1 cellular context compared by ENCODE assay signal in the genomic region with DNA sequence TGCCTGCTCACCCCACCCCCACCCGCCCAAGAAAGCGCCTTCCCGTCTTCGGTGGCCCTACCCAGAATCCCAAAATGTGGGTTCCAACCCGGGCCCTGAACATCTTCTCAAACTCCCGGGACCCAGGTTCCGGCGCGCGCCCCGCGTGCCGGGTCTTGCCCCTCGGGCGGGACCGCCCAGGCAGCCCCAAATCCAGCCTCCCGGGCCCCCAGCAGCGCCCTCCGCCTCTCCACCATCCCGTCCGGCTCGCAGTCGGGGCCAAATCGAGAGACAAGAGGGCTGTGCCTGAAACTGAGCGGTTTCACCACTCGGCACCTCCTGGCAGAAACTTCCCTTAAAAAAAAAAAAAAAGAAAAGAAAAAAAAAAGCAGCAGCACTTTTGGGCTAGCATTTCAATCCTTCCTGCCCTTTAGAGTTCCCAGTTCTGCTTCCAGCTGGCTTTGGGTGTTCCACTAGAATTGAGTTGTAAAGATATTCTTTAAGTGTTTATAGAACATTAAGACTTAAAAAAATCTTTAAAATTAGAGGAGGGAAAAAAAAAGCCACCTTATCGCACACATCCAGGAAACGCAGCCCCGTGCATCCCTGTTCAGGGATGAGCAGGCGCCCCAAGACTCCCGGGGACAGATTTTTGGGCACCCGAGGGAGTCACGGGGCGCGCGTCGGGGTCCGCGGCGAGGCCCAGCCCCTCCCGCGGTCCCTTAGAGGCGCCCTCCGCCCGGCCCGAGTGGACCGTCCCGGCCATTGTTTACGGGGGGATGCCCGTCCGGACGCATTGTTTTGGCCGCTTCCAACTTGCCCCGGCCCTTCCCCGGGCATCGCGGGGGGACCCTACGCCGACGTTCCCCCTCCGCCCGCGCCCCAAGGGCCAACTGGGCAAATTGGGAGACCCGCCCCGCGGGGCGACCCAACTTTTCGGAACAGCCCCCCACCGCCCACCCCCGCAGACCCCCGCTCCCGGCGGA.
TF ChIP-seq lines count a peak whose summit lies in the region.
"Not testable (repeated sequence)": the region's sequence is repeated elsewhere in the genome, so short reads cannot be mapped to it uniquely, and the experiment has no call there.

No MANE protein-coding gene starts in this region.

TF ChIP-seq in HepG2, 621 proteins besides CTCF, POLR2A, EP300 and RAD21 (continued from another document and continues in another):
- TF ChIP-seq, protein P1, sequence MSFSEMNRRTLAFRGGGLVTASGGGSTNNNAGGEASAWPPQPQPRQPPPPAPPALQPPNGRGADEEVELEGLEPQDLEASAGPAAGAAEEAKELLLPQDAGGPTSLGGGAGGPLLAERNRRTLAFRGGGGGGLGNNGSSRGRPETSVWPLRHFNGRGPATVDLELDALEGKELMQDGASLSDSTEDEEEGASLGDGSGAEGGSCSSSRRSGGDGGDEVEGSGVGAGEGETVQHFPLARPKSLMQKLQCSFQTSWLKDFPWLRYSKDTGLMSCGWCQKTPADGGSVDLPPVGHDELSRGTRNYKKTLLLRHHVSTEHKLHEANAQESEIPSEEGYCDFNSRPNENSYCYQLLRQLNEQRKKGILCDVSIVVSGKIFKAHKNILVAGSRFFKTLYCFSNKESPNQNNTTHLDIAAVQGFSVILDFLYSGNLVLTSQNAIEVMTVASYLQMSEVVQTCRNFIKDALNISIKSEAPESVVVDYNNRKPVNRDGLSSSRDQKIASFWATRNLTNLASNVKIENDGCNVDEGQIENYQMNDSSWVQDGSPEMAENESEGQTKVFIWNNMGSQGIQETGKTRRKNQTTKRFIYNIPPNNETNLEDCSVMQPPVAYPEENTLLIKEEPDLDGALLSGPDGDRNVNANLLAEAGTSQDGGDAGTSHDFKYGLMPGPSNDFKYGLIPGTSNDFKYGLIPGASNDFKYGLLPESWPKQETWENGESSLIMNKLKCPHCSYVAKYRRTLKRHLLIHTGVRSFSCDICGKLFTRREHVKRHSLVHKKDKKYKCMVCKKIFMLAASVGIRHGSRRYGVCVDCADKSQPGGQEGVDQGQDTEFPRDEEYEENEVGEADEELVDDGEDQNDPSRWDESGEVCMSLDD (CRISPR knock-in tag; IDR thresholded peaks at IDR 0.05; ENCODE audit: borderline replicate concordance), result peak; percentile 74; the same call in 1 of the 2 replicates
- TF ChIP-seq KDM5A (IDR thresholded peaks at IDR 0.05; ENCODE audit: borderline replicate concordance, low read length) (peak; percentile 54), ZNF768 (CRISPR knock-in tag; IDR thresholded peaks at IDR 0.05) (peak; percentile 64; the same call in 1 of the 2 replicates), AGO2 (optimal IDR thresholded peaks at IDR 0.05; ENCODE audit: low read depth, low read length) (peak; percentile 99), TGIF2 (CRISPR knock-in tag; IDR thresholded peaks at IDR 0.05) (0 out of 2 replicates have a peak, but pooled peaks have one; percentile 14), AGO1 (IDR thresholded peaks at IDR 0.05; ENCODE audit: low read depth, low read length, poor library complexity, severe bottlenecking) (peak; percentile 32), ZFY (CRISPR knock-in tag; IDR thresholded peaks at IDR 0.05) (peak; percentile 44), MED8 (CRISPR knock-in tag; IDR thresholded peaks at IDR 0.05; ENCODE audit: insufficient replicate concordance) (peak; percentile 39), KDM4B (CRISPR knock-in tag; IDR thresholded peaks at IDR 0.05) (peak; percentile 63), KAT7 (CRISPR knock-in tag; IDR thresholded peaks at IDR 0.05; ENCODE audit: borderline replicate concordance) (peak; percentile 70; the same call in 1 of the 2 replicates), ZFX (CRISPR knock-in tag; IDR thresholded peaks at IDR 0.05; ENCODE audit: low read depth) (0 out of 2 replicates have a peak, but pooled peaks have one; percentile 22), ARNTL (CRISPR knock-in tag; IDR thresholded peaks at IDR 0.05) (peak; percentile 39; the same call in 1 of the 2 replicates), ZNF317 (CRISPR knock-in tag; IDR thresholded peaks at IDR 0.05) (peak; percentile 57), ZNF20 (CRISPR knock-in tag; IDR thresholded peaks at IDR 0.05) (peak; percentile 79; the same call in 1 of the 2 replicates), ZNF501 (CRISPR knock-in tag; IDR thresholded peaks at IDR 0.05) (peak; percentile 75; the same call in 1 of the 2 replicates), XRCC5 (optimal IDR thresholded peaks at IDR 0.05; ENCODE audit: low read length) (peak; percentile 23)
- TF ChIP-seq, protein P2, sequence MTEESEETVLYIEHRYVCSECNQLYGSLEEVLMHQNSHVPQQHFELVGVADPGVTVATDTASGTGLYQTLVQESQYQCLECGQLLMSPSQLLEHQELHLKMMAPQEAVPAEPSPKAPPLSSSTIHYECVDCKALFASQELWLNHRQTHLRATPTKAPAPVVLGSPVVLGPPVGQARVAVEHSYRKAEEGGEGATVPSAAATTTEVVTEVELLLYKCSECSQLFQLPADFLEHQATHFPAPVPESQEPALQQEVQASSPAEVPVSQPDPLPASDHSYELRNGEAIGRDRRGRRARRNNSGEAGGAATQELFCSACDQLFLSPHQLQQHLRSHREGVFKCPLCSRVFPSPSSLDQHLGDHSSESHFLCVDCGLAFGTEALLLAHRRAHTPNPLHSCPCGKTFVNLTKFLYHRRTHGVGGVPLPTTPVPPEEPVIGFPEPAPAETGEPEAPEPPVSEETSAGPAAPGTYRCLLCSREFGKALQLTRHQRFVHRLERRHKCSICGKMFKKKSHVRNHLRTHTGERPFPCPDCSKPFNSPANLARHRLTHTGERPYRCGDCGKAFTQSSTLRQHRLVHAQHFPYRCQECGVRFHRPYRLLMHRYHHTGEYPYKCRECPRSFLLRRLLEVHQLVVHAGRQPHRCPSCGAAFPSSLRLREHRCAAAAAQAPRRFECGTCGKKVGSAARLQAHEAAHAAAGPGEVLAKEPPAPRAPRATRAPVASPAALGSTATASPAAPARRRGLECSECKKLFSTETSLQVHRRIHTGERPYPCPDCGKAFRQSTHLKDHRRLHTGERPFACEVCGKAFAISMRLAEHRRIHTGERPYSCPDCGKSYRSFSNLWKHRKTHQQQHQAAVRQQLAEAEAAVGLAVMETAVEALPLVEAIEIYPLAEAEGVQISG (CRISPR knock-in tag; IDR thresholded peaks at IDR 0.05), result peak; percentile 5; the same call in 1 of the 2 replicates
- TF ChIP-seq, protein P3, sequence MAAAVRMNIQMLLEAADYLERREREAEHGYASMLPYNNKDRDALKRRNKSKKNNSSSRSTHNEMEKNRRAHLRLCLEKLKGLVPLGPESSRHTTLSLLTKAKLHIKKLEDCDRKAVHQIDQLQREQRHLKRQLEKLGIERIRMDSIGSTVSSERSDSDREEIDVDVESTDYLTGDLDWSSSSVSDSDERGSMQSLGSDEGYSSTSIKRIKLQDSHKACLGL (CRISPR knock-in tag; IDR thresholded peaks at IDR 0.05), result peak; percentile 60
- TF ChIP-seq, protein P4, sequence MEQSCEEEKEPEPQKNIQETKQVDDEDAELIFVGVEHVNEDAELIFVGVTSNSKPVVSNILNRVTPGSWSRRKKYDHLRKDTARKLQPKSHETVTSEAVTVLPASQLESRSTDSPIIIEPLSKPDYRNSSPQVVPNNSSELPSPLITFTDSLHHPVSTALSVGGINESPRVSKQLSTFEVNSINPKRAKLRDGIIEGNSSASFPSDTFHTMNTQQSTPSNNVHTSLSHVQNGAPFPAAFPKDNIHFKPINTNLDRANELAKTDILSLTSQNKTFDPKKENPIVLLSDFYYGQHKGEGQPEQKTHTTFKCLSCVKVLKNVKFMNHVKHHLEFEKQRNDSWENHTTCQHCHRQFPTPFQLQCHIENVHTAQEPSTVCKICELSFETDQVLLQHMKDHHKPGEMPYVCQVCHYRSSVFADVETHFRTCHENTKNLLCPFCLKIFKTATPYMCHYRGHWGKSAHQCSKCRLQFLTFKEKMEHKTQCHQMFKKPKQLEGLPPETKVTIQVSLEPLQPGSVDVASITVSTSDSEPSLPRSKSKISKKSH (CRISPR knock-in tag; IDR thresholded peaks at IDR 0.05; ENCODE audit: borderline replicate concordance), result peak; percentile 58; the same call in 1 of the 2 replicates
- TF ChIP-seq, protein P5, sequence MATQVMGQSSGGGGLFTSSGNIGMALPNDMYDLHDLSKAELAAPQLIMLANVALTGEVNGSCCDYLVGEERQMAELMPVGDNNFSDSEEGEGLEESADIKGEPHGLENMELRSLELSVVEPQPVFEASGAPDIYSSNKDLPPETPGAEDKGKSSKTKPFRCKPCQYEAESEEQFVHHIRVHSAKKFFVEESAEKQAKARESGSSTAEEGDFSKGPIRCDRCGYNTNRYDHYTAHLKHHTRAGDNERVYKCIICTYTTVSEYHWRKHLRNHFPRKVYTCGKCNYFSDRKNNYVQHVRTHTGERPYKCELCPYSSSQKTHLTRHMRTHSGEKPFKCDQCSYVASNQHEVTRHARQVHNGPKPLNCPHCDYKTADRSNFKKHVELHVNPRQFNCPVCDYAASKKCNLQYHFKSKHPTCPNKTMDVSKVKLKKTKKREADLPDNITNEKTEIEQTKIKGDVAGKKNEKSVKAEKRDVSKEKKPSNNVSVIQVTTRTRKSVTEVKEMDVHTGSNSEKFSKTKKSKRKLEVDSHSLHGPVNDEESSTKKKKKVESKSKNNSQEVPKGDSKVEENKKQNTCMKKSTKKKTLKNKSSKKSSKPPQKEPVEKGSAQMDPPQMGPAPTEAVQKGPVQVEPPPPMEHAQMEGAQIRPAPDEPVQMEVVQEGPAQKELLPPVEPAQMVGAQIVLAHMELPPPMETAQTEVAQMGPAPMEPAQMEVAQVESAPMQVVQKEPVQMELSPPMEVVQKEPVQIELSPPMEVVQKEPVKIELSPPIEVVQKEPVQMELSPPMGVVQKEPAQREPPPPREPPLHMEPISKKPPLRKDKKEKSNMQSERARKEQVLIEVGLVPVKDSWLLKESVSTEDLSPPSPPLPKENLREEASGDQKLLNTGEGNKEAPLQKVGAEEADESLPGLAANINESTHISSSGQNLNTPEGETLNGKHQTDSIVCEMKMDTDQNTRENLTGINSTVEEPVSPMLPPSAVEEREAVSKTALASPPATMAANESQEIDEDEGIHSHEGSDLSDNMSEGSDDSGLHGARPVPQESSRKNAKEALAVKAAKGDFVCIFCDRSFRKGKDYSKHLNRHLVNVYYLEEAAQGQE (IDR thresholded peaks at IDR 0.05; ENCODE audit: borderline replicate concordance in 1 of 2, low read depth in 1 of 2, low read length in 2 of 2), result peak in 1 of 2 experiments; percentile 10; a peak in 1 of 4 replicates
- TF ChIP-seq, protein P6, sequence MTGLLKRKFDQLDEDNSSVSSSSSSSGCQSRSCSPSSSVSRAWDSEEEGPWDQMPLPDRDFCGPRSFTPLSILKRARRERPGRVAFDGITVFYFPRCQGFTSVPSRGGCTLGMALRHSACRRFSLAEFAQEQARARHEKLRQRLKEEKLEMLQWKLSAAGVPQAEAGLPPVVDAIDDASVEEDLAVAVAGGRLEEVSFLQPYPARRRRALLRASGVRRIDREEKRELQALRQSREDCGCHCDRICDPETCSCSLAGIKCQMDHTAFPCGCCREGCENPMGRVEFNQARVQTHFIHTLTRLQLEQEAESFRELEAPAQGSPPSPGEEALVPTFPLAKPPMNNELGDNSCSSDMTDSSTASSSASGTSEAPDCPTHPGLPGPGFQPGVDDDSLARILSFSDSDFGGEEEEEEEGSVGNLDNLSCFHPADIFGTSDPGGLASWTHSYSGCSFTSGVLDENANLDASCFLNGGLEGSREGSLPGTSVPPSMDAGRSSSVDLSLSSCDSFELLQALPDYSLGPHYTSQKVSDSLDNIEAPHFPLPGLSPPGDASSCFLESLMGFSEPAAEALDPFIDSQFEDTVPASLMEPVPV (CRISPR knock-in tag; IDR thresholded peaks at IDR 0.05), result peak; percentile 57
- TF ChIP-seq, protein P7, sequence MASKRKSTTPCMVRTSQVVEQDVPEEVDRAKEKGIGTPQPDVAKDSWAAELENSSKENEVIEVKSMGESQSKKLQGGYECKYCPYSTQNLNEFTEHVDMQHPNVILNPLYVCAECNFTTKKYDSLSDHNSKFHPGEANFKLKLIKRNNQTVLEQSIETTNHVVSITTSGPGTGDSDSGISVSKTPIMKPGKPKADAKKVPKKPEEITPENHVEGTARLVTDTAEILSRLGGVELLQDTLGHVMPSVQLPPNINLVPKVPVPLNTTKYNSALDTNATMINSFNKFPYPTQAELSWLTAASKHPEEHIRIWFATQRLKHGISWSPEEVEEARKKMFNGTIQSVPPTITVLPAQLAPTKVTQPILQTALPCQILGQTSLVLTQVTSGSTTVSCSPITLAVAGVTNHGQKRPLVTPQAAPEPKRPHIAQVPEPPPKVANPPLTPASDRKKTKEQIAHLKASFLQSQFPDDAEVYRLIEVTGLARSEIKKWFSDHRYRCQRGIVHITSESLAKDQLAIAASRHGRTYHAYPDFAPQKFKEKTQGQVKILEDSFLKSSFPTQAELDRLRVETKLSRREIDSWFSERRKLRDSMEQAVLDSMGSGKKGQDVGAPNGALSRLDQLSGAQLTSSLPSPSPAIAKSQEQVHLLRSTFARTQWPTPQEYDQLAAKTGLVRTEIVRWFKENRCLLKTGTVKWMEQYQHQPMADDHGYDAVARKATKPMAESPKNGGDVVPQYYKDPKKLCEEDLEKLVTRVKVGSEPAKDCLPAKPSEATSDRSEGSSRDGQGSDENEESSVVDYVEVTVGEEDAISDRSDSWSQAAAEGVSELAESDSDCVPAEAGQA (IDR thresholded peaks at IDR 0.05; ENCODE audit: low read depth), result not testable (repeated sequence)
- TF ChIP-seq, protein P7 (CRISPR knock-in tag; IDR thresholded peaks at IDR 0.05; ENCODE audit: borderline replicate concordance), result peak; percentile 68; the same call in 1 of the 2 replicates
- TF ChIP-seq, protein P8, sequence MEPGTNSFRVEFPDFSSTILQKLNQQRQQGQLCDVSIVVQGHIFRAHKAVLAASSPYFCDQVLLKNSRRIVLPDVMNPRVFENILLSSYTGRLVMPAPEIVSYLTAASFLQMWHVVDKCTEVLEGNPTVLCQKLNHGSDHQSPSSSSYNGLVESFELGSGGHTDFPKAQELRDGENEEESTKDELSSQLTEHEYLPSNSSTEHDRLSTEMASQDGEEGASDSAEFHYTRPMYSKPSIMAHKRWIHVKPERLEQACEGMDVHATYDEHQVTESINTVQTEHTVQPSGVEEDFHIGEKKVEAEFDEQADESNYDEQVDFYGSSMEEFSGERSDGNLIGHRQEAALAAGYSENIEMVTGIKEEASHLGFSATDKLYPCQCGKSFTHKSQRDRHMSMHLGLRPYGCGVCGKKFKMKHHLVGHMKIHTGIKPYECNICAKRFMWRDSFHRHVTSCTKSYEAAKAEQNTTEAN (CRISPR knock-in tag; conservative IDR thresholded peaks at IDR 0.05), result 0 out of 2 replicates have a peak, but pooled peaks have one; percentile 4
